Comparison of ENCODE assay signal across 15 cellular contexts in genomic region chr5:3075309-3075708, GRCh38.
"Had no signal": no experiment of that assay in that cellular context is flagged by ENCODE, and none has a peak within 500 bp of the region (broad histone marks: within the 10 kb centered on the region; RNA-seq: fewer than 3 reads in every experiment).

No MANE protein-coding gene starts in this region.

- H3K4me3 Mint-ChIP-seq: activated CD8-positive, alpha-beta memory T cell treated with anti-CD3 and anti-CD28 coated beads, Interleukin-2, amount 10 ng/mL, durations not matched to agents 7 days and 5 days; activated T-cell treated with anti-CD3 and anti-CD28 coated beads, Interleukin-2, amount 50 U/mL, for 72 hours; mesothelial cell of epicardium had no signal

- H3K27ac Mint-ChIP-seq: activated CD8-positive, alpha-beta memory T cell treated with anti-CD3 and anti-CD28 coated beads, Interleukin-2, amount 10 ng/mL, durations not matched to agents 7 days and 5 days; activated T-cell treated with anti-CD3 and anti-CD28 coated beads, Interleukin-2, amount 50 U/mL, for 72 hours; mesothelial cell of epicardium had no signal

- DNase-seq: activated CD4-positive, alpha-beta T cell treated with anti-CD3 and anti-CD28 coated beads for 1 hour; activated CD4-positive, alpha-beta T cell treated with anti-CD3 and anti-CD28 coated beads, Interleukin-2, amount 50 U/mL, for 48 hours; activated CD8-positive, alpha-beta memory T cell treated with anti-CD3 and anti-CD28 coated beads, Interleukin-2, amount 10 ng/mL, durations not matched to agents 7 days and 5 days; activated naive CD4-positive, alpha-beta T cell treated with Interleukin-2 at 50 U/mL for 16 hours; activated T-cell treated with anti-CD3 and anti-CD28 coated beads, Interleukin-2, amount 50 U/mL, for 72 hours; cortex of kidney; effector CD8-positive, alpha-beta T cell; erythroblast; hippocampal formation; kidney glomerular epithelial cell; pancreas; stimulated activated CD4-positive, alpha-beta T cell treated with anti-CD3 and anti-CD28 coated beads, Interleukin-2, amount 100 ng/mL, for 48 hours; stimulated activated naive CD4-positive, alpha-beta T cell treated with Interleukin-2 at 50 U/mL for 16 hours; upper lobe of right lung had no signal

- H3K36me3 Mint-ChIP-seq: mesothelial cell of epicardium had no signal

- ATAC-seq: activated CD8-positive, alpha-beta memory T cell treated with anti-CD3 and anti-CD28 coated beads, Interleukin-2, amount 10 ng/mL, durations not matched to agents 7 days and 5 days; activated T-cell treated with anti-CD3 and anti-CD28 coated beads, Interleukin-2, amount 50 U/mL, for 72 hours; pancreas; upper lobe of right lung had no signal

- H3K27me3 Mint-ChIP-seq: activated CD8-positive, alpha-beta memory T cell treated with anti-CD3 and anti-CD28 coated beads, Interleukin-2, amount 10 ng/mL, durations not matched to agents 7 days and 5 days had no signal

- H3K4me3 ChIP-seq: pancreas, upper lobe of right lung had no signal

- H3K27me3 ChIP-seq: pancreas, upper lobe of right lung had no signal

- H3K4me1 Mint-ChIP-seq: activated CD8-positive, alpha-beta memory T cell treated with anti-CD3 and anti-CD28 coated beads, Interleukin-2, amount 10 ng/mL, durations not matched to agents 7 days and 5 days; mesothelial cell of epicardium had no signal

- H3K27ac ChIP-seq: pancreas, upper lobe of right lung had no signal

- H3K9me3 ChIP-seq: pancreas had no signal

- H3K4me1 ChIP-seq: pancreas, upper lobe of right lung had no signal

- H3K36me3 ChIP-seq: pancreas, upper lobe of right lung had no signal
